11 cellular contexts compared by ENCODE assay signal in genomic region chr6:89596056-89596455, GRCh38. TPM values are rescaled to one million over a fixed set of nuclear protein-coding genes. Genes with fewer than 3 reads are reported as not detected.
DNase-seq lines count a peak whose midpoint lies in the region; ATAC-seq, FAIRE-seq and TF ChIP-seq lines count a peak whose summit lies in the region.
"Had no signal": no experiment of that assay in that cellular context is flagged by ENCODE, and none has a peak within 500 bp of the region (broad histone marks: within the 10 kb centered on the region; RNA-seq: fewer than 3 reads in every experiment).

No MANE protein-coding gene starts in this region.

- H3K4me3 ChIP-seq in uterus, result no peak overlapping the region
- H3K4me3 ChIP-seq: K562 had no signal

- DNase-seq in GM18507 (ENCODE audit: extremely low spot score, insufficient read length, low read depth), result peak; percentile 22
- DNase-seq in activated naive CD8-positive, alpha-beta T cell treated with anti-CD3 and anti-CD28 coated beads, Interleukin-2, amount 10 ng/mL, durations not matched to agents 7 days and 5 days, result no peak
- no peak for DNase-seq in OCI-M2 (lab: John Stamatoyannopoulos, UW; ENCODE audit: unreplicated experiment)
- DNase-seq in kidney tubule cell (ENCODE audit: low spot score), result no peak
- no peak for DNase-seq in HT-29 (ENCODE audit: low spot score)
- DNase-seq in uterus, result no peak
- DNase-seq: posterior cingulate gyrus had no signal

- peak overlapping the region; percentile 53 for H3K4me3 Mint-ChIP-seq in activated naive CD8-positive, alpha-beta T cell treated with anti-CD3 and anti-CD28 coated beads, Interleukin-2, amount 10 ng/mL, durations not matched to agents 7 days and 5 days

- H3K9me3 Mint-ChIP-seq in activated naive CD8-positive, alpha-beta T cell treated with anti-CD3 and anti-CD28 coated beads, Interleukin-2, amount 10 ng/mL, durations not matched to agents 7 days and 5 days, result peaks cover 2% of the 10 kb centered on the region

- peaks cover 3% of the 10 kb centered on the region for H3K27me3 Mint-ChIP-seq in activated naive CD8-positive, alpha-beta T cell treated with anti-CD3 and anti-CD28 coated beads, Interleukin-2, amount 10 ng/mL, durations not matched to agents 7 days and 5 days

- ATAC-seq in GM21381 (IDR thresholded peaks at IDR 0.05; ENCODE audit: unreplicated experiment) (peak; percentile 76), HG03280 (IDR thresholded peaks at IDR 0.05; ENCODE audit: unreplicated experiment) (peak; percentile 81)
- peak; percentile 81 for ATAC-seq in activated naive CD8-positive, alpha-beta T cell treated with anti-CD3 and anti-CD28 coated beads, Interleukin-2, amount 10 ng/mL, durations not matched to agents 7 days and 5 days (ENCODE audit: low read depth)

- POLR2A ChIA-PET in activated naive CD8-positive, alpha-beta T cell treated with anti-CD3 and anti-CD28 coated beads, Interleukin-2, amount 10 ng/mL, durations not matched to agents 7 days and 5 days (lab: Charles Lee), result no interaction called here

- H3K36me3 Mint-ChIP-seq in activated naive CD8-positive, alpha-beta T cell treated with anti-CD3 and anti-CD28 coated beads, Interleukin-2, amount 10 ng/mL, durations not matched to agents 7 days and 5 days, result peaks cover 25% of the 10 kb centered on the region

- intact Hi-C loops in uterus (cut with DNase I; ENCODE audit: low total_unique reads), result no loop called here

- H3K27me3 ChIP-seq in uterus, result no peaks in the 10 kb centered on the region

- peak; percentile 85 for FAIRE-seq in GM18507 (lab: Jason Lieb, UNC)
- FAIRE-seq: G401.6, K562 had no signal

- no peaks in the 10 kb centered on the region for H3K9me3 ChIP-seq in uterus

- TF ChIP-seq POLR2A in uterus (IDR thresholded peaks at IDR 0.05), result no peak

- H3K27ac ChIP-seq in uterus, result no peak overlapping the region

- no peaks in the 10 kb centered on the region for H3K4me1 ChIP-seq in uterus

- H3K4me1 Mint-ChIP-seq in activated naive CD8-positive, alpha-beta T cell treated with anti-CD3 and anti-CD28 coated beads, Interleukin-2, amount 10 ng/mL, durations not matched to agents 7 days and 5 days, result peaks cover 41% of the 10 kb centered on the region

- no peak for TF ChIP-seq CTCF in uterus (IDR thresholded peaks at IDR 0.05)

- H3K36me3 ChIP-seq in uterus, result no peaks in the 10 kb centered on the region

- H3K27ac Mint-ChIP-seq in activated naive CD8-positive, alpha-beta T cell treated with anti-CD3 and anti-CD28 coated beads, Interleukin-2, amount 10 ng/mL, durations not matched to agents 7 days and 5 days, result peak overlapping the region; percentile 93

RNA-seq across cellular contexts. Expression of gene LYRM2, which starts 42.5 kb away (rescaled TPM):
- 10 to 100 TPM; 32.0 to 36.8 TPM for total RNA-seq in activated naive CD8-positive, alpha-beta T cell treated with anti-CD3 and anti-CD28 coated beads, Interleukin-2, amount 10 ng/mL, durations not matched to agents 7 days and 5 days
- 3.2 and 4.5 TPM in 2 replicates for total RNA-seq in HT-29 (2014; rRNA removed; shearing (Covaris generic))
- total RNA-seq in uterus, result 10 to 100 TPM in 2 of 4 donors, 1 to 10 TPM in 2; 2.3 to 35.7 (median 12.2) TPM
